31 cellular contexts compared by ENCODE assay signal in the genomic region with DNA sequence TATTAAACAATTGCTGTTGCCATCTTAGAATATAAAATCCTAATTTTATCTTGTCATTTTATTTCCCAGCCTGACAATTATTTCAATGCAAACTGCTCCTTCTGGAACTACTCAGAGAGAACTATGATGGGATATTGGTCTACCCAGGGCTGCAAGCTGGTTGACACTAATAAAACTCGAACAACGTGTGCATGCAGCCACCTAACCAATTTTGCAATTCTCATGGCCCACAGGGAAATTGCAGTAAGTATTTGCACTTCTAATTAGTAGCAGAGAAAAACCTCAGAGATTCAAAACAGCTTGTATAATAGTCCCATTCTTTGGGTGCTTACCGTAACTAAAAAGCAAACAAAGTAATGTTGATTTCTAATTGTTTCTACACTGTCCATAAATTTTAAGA.
DNase-seq lines count a peak whose midpoint lies in the region; ATAC-seq and TF ChIP-seq lines count a peak whose summit lies in the region.
"Had no signal": no experiment of that assay in that cellular context is flagged by ENCODE, and none has a peak within 500 bp of the region (broad histone marks: within the 10 kb centered on the region; RNA-seq: fewer than 3 reads in every experiment).

No MANE protein-coding gene starts in this region.

- H3K27me3 ChIP-seq in cardiac muscle cell: no peaks in the 10 kb centered on the region
- no peaks in the 10 kb centered on the region for H3K27me3 ChIP-seq in heart right ventricle
- H3K27me3 ChIP-seq in uterus: no peaks in the 10 kb centered on the region
- H3K27me3 ChIP-seq: pancreas, right atrium auricular region, tibial artery had no signal

- DNase-seq in cardiac muscle cell (ENCODE audit: low read depth in 1 of 2, low spot score in 1 of 2): no peak
- no peak for DNase-seq in heart right ventricle
- peak; percentile 61 to 62 for DNase-seq in NCI-H1930 (lab: John Stamatoyannopoulos, UW)
- peak; percentile 36 for DNase-seq in NCI-H748 (lab: John Stamatoyannopoulos, UW; ENCODE audit: unreplicated experiment)
- no peak for DNase-seq in uterus
- DNase-seq in ecto neural progenitor cell (ENCODE audit: low spot score): no peak
- no peak for DNase-seq in pons (ENCODE audit: low spot score)
- DNase-seq in activated CD8-positive, alpha-beta memory T cell treated with anti-CD3 and anti-CD28 coated beads, Interleukin-2, amount 50 U/mL, for 48 hours: no peak
- DNase-seq: activated CD4-positive, alpha-beta T cell treated with anti-CD3 and anti-CD28 coated beads, Interleukin-2, amount 50 U/mL, for 48 hours; activated CD4-positive, CD25-positive, alpha-beta regulatory T cell treated with anti-CD3 and anti-CD28 coated beads, Interleukin-2, amount 50 U/mL, for 72 hours; activated naive CD4-positive, alpha-beta T cell; activated T-cell treated with anti-CD3 and anti-CD28 coated beads, Interleukin-2, amount 50 U/mL, for 72 hours; C1 segment of cervical spinal cord; caudate nucleus; COR-L47; cortex of kidney; DND-41; effector memory CD8-positive, alpha-beta T cell; erythroblast; GF-D8; Kasumi-1; NCI-H187 treated with DMSO at 0.1 percent for 48 hours; NCI-H446; pancreas; T-helper 17 cell; tibial artery had no signal

- ATAC-seq in heart right ventricle: no peak
- ATAC-seq: activated T-cell treated with anti-CD3 and anti-CD28 coated beads, Interleukin-2, amount 50 U/mL, for 72 hours; effector memory CD8-positive, alpha-beta T cell; left lobe of liver; natural killer cell treated with Interleukin-12 subunit alpha and Interleukin-12 subunit beta and Interleukin-15 and Interleukin-18, amount 100 ng/mL, for 72 hours; pancreas; Right ventricle myocardium inferior; T-helper 17 cell had no signal

- TF ChIP-seq POLR2A in uterus (IDR thresholded peaks at IDR 0.05): no peak

- peaks cover 44% of the 10 kb centered on the region for H3K36me3 ChIP-seq in cardiac muscle cell
- H3K36me3 ChIP-seq in heart right ventricle: peaks cover 0 to 73% (median 16%) of the 10 kb centered on the region in 9 donors
- H3K36me3 ChIP-seq in uterus: no peaks in the 10 kb centered on the region
- H3K36me3 ChIP-seq: pancreas had no signal

- TF ChIP-seq CTCF in cardiac muscle cell (IDR thresholded peaks at IDR 0.05; ENCODE audit: low read depth, low read length) (no peak), heart right ventricle (IDR thresholded peaks at IDR 0.05) (no peak), uterus (IDR thresholded peaks at IDR 0.05) (no peak)

- intact Hi-C loops in heart right ventricle (cut with DNase I): loop anchor here in 1 of 10 donors (10.0 kb wide), 1 partner anchor 163 kb away; the partner anchor contains the start of gene ADGRL2
- intact Hi-C loops in uterus (cut with DNase I; ENCODE audit: low total_unique reads): no loop called here

- H3K27ac ChIP-seq in cardiac muscle cell (peak overlapping the region; percentile 1), heart right ventricle (no peak overlapping the region), uterus (no peak overlapping the region)
- H3K27ac ChIP-seq: 22Rv1, pancreas, right atrium auricular region, tibial artery had no signal

- WGBS in heart right ventricle, 2 donors: 92 to 96% methylated on average over 3 of the region's 3 CpGs

- H3K4me1 ChIP-seq in cardiac muscle cell (ENCODE audit: low read depth) (peaks cover 10% of the 10 kb centered on the region), heart right ventricle (no peaks in the 10 kb centered on the region), uterus (no peaks in the 10 kb centered on the region)
- H3K4me1 ChIP-seq: pancreas, right atrium auricular region had no signal

- no peak overlapping the region for H3K4me3 ChIP-seq in cardiac muscle cell
- H3K4me3 ChIP-seq in heart right ventricle: no peak overlapping the region
- H3K4me3 ChIP-seq in uterus: no peak overlapping the region
- H3K4me3 ChIP-seq: pancreas, right atrium auricular region, tibial artery had no signal

- H3K9me3 ChIP-seq in cardiac muscle cell (ENCODE audit: low read depth): no peaks in the 10 kb centered on the region
- no peaks in the 10 kb centered on the region for H3K9me3 ChIP-seq in heart right ventricle
- H3K9me3 ChIP-seq in uterus: no peaks in the 10 kb centered on the region
- H3K9me3 ChIP-seq: pancreas, right atrium auricular region, tibial artery had no signal

Comparison
In these comparisons a context has a peak if more than half of its experiments do, and no peak if none do; other contexts are left out.
1. DNase-seq: peak in NCI-H1930 (2 of 2) and NCI-H748 (single experiment); none in cardiac muscle cell (0 of 2), heart right ventricle (0 of 2), uterus (0 of 2), ecto neural progenitor cell (single experiment), pons (single experiment) and activated CD8-positive, alpha-beta memory T cell treated with anti-CD3 and anti-CD28 coated beads, Interleukin-2, amount 50 U/mL, for 48 hours (single experiment).